9 cellular contexts compared by ENCODE assay signal in genomic region chr6:121520337-121521163, GRCh38.
DNase-seq lines count a peak whose midpoint lies in the region; FAIRE-seq and TF ChIP-seq lines count a peak whose summit lies in the region.
"Had no signal": no experiment of that assay in that cellular context is flagged by ENCODE, and none has a peak within 500 bp of the region (broad histone marks: within the 10 kb centered on the region; RNA-seq: fewer than 3 reads in every experiment).

No MANE protein-coding gene starts in this region.

- TF ChIP-seq RAD21 in Ishikawa (IDR thresholded peaks at IDR 0.05; ENCODE audit: low read depth): no peak

- DNase-seq in ACHN (peak; percentile 47), dedifferentiated amniotic fluid mesenchymal stem cell (ENCODE audit: extremely low spot score) (peak; percentile 93), lung microvascular endothelial cell (ENCODE audit: low read depth in 2 of 2) (peak; percentile 94 to 96), cerebellum (ENCODE audit: low spot score) (no peak), frontal cortex (ENCODE audit: low spot score in 2 of 2) (no peak), NCI-H748 (lab: John Stamatoyannopoulos, UW; ENCODE audit: unreplicated experiment) (no peak), SKM-1 treated with dmso at 0.1 percent for 144 hours (lab: John Stamatoyannopoulos, UW; ENCODE audit: unreplicated experiment) (no peak)
- DNase-seq: hypothalamus had no signal

- TF ChIP-seq EP300 in Ishikawa (IDR thresholded peaks at IDR 0.05; ENCODE audit: borderline replicate concordance): no peak; the same call in 1 of the 2 replicates

- in situ Hi-C loops in ACHN (cut with HindIII; ENCODE audit: low pct_ligation_motif_present, low pct_unique_long_range_greater_than_20kb, low sequenced_read_pairs): no loop called here

- FAIRE-seq in frontal cortex (lab: Jason Lieb, UNC): no peak

TF ChIP-seq in Ishikawa, 13 proteins besides CTCF, POLR2A, EP300 and RAD21:
- TF ChIP-seq TEAD4 (IDR thresholded peaks at IDR 0.05) (0 out of 2 replicates have a peak, but pooled peaks have one; percentile 37), ZBTB7A (IDR thresholded peaks at IDR 0.05; ENCODE audit: low read depth) (no peak)

Comparison
In these comparisons a context has a peak if more than half of its experiments do, and no peak if none do; other contexts are left out.
1. DNase-seq: peak in ACHN (single experiment), dedifferentiated amniotic fluid mesenchymal stem cell (single experiment) and lung microvascular endothelial cell (2 of 2); none in cerebellum (single experiment), frontal cortex (0 of 2), NCI-H748 (single experiment) and SKM-1 treated with dmso at 0.1 percent for 144 hours (single experiment).